10 cellular contexts compared by ENCODE assay signal in the genomic region with DNA sequence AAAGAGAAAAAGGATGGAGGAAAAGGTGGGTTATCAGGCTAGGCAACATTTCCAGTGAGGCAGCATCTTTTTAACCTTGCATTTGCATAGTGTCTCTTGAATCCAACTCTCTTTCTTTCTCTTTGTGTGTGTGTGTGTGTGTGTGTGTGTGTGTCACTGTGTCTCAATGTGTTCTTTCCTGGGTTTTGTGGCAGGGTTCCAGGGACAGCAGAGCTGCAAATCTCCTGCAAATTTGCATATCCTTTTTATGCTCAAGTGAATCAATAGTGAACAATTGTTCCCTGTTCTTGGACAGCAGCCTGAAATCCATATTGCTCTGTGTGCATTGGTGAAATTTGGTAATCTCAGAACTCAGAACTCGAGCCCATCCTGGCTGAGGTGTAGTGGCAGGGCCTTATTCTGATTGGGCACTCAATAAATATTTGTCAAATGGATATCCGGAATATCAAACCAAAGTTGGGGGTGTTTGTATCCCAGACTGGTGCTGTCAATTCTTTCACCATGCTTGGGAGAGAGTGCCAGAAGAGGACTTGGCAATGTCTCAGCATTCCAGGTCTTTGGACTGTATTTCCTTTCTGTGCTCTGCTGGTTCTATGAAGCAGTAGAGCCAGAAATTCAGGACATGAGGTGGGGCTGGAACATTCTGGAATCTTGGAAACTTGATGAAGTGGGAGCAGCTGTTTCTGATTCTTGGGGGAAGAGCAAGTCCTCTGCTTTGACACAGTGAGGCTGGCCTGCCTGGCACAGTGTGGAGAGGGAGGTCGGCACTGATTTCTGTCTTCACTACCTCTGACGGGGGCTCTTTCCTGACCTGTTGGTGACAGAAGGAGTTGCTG.
DNase-seq lines count a peak whose midpoint lies in the region; ATAC-seq and TF ChIP-seq lines count a peak whose summit lies in the region.
"Had no signal": no experiment of that assay in that cellular context is flagged by ENCODE, and none has a peak within 500 bp of the region (broad histone marks: within the 10 kb centered on the region; RNA-seq: fewer than 3 reads in every experiment).

No MANE protein-coding gene starts in this region.

- H3K36me3 ChIP-seq in right lobe of liver, result no peaks in the 10 kb centered on the region
- no peaks in the 10 kb centered on the region for H3K36me3 ChIP-seq in thyroid gland
- H3K36me3 ChIP-seq: ovary had no signal

- TF ChIP-seq POLR2A in right lobe of liver (IDR thresholded peaks at IDR 0.05) (no peak), thyroid gland (IDR thresholded peaks at IDR 0.05) (peak in 1 of 2 donors; percentile 33)

- H3K4me1 ChIP-seq in right lobe of liver (peaks cover 0 to 13% (median 0%) of the 10 kb centered on the region in 4 donors), thyroid gland (peaks cover 46 to 48% of the 10 kb centered on the region in 2 donors)

- peak; percentile 91 for DNase-seq in NCI-H526 (lab: John Stamatoyannopoulos, UW)
- peak; percentile 46 for DNase-seq in dedifferentiated amniotic fluid mesenchymal stem cell (ENCODE audit: extremely low spot score)
- DNase-seq in right lobe of liver, result peak in 2 of 3 donors; percentile 27 to 55
- peak; percentile 69 to 83 for DNase-seq in thyroid gland
- DNase-seq: activated CD8-positive, alpha-beta memory T cell treated with anti-CD3 and anti-CD28 coated beads, Interleukin-2, amount 50 U/mL, for 48 hours; RPMI8226 had no signal

- TF ChIP-seq CTCF in right lobe of liver (IDR thresholded peaks at IDR 0.05) (no peak), thyroid gland (IDR thresholded peaks at IDR 0.05) (no peak)

- no peaks in the 10 kb centered on the region for H3K9me3 ChIP-seq in right lobe of liver
- H3K9me3 ChIP-seq in thyroid gland, result no peaks in the 10 kb centered on the region
- H3K9me3 ChIP-seq: ovary had no signal

- intact Hi-C loops in right lobe of liver (cut with DNase I), result no loop called here
- intact Hi-C loops in thyroid gland (cut with DNase I), result no loop called here

- H3K27ac ChIP-seq in right lobe of liver (no peak overlapping the region), thyroid gland (peak overlapping the region; percentile 26 to 90 (median 77))
- H3K27ac ChIP-seq: ovary had no signal

- H3K4me3 ChIP-seq in right lobe of liver, result no peak overlapping the region
- H3K4me3 ChIP-seq in thyroid gland (replicated peaks in 1 of 3), result no peak overlapping the region
- H3K4me3 ChIP-seq: ovary had no signal

- peak; percentile 58 to 90 (median 72) for ATAC-seq in right lobe of liver
- no peak for ATAC-seq in GM21717 (IDR thresholded peaks at IDR 0.05; ENCODE audit: unreplicated experiment)
- ATAC-seq in GM19463 (IDR thresholded peaks at IDR 0.05; ENCODE audit: unreplicated experiment), result no peak
- ATAC-seq in GM18861 (IDR thresholded peaks at IDR 0.05; ENCODE audit: unreplicated experiment), result no peak

- H3K27me3 ChIP-seq in right lobe of liver, result no peaks in the 10 kb centered on the region
- no peaks in the 10 kb centered on the region for H3K27me3 ChIP-seq in thyroid gland
- H3K27me3 ChIP-seq: ovary had no signal

- WGBS in right lobe of liver (ENCODE audit: insufficient coverage, low coverage, low lambda C conversion rate, missing lambda C conversion rate), result 9% methylated on average over 2 of the region's 4 CpGs
- WGBS in thyroid gland, 2 donors, result 41 to 49% methylated on average over 4 of the region's 4 CpGs

Comparison
In these comparisons a context has a peak if more than half of its experiments do, and no peak if none do; other contexts are left out.
1. DNase-seq: peak in every context shown above with its lines; median percentile 91 in NCI-H526; 76 in thyroid gland; 46 in dedifferentiated amniotic fluid mesenchymal stem cell; 41 in right lobe of liver.
2. ATAC-seq: peak in right lobe of liver (4 of 4); none in GM21717 (single experiment), GM19463 (single experiment) and GM18861 (single experiment).
3. H3K27ac ChIP-seq: peak in thyroid gland (3 of 3); none in right lobe of liver (0 of 3).